Comparison of ENCODE assay signal across 21 cellular contexts in the genomic region with DNA sequence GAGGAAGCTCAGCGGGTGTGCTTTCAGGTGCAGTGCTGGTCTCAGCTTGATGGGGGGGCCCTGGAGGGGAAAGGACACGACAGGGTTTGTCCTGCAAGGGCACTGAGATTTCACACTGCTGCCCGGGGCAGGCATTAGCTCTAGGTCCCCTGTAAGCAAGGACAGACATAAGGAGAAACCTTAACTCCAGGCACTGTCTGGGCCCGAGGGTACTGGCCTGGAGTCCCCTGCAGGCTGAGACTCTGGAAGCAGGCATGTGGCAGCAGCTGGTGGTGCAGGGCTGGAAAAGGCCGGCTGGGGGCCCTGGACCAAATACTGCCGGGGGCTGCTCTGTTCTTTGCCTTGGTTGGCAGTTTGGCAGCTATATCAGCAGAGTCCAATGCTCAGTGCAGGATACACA.
DNase-seq lines count a peak whose midpoint lies in the region; ATAC-seq and TF ChIP-seq lines count a peak whose summit lies in the region.
"Had no signal": no experiment of that assay in that cellular context is flagged by ENCODE, and none has a peak within 500 bp of the region (broad histone marks: within the 10 kb centered on the region; RNA-seq: fewer than 3 reads in every experiment).

No MANE protein-coding gene starts in this region.

- H3K4me3 Mint-ChIP-seq in activated CD4-positive, alpha-beta T cell treated with anti-CD3 and anti-CD28 coated beads, Interleukin-2, amount 10 ng/mL, durations not matched to agents 7 days and 5 days: no peak overlapping the region
- no peak overlapping the region for H3K4me3 Mint-ChIP-seq in endothelial cell (ENCODE audit: unreplicated experiment)
- H3K4me3 Mint-ChIP-seq: activated CD4-positive, alpha-beta T cell treated with anti-CD3 and anti-CD28 coated beads, Interleukin-2, amount 10 ng/mL, durations not matched to agents 24 days and 14 days; activated naive CD8-positive, alpha-beta T cell treated with anti-CD3 and anti-CD28 coated beads, Interleukin-2, amount 10 ng/mL, durations not matched to agents 7 days and 5 days; activated T-cell treated with anti-CD3 and anti-CD28 coated beads, Interleukin-2, amount 50 U/mL, for 24 hours had no signal

- H3K27me3 ChIP-seq in DND-41 (ENCODE audit: insufficient read depth, low read length, poor library complexity) (no peaks in the 10 kb centered on the region), RWPE2 (ENCODE audit: insufficient read depth, poor library complexity, severe bottlenecking) (no peaks in the 10 kb centered on the region), spleen (replicated peaks in 1 of 7) (peaks cover 0 to 4% (median 0%) of the 10 kb centered on the region in 7 donors)
- H3K27me3 ChIP-seq: right atrium auricular region had no signal

- no peaks in the 10 kb centered on the region for H3K79me2 ChIP-seq in DND-41 (ENCODE audit: insufficient read depth, low read length)

- H4K20me1 ChIP-seq in DND-41 (ENCODE audit: insufficient read depth, low read length): no peaks in the 10 kb centered on the region

- DNase-seq in DND-41 (peak; percentile 15), RWPE2 (ENCODE audit: low spot score) (peak; percentile 19), islet precursor cell (peak; percentile 46), spleen (peak; percentile 55), endothelial cell (ENCODE audit: low spot score) (no peak), SW480 (ENCODE audit: low spot score) (no peak)
- no peak for DNase-seq in activated CD4-positive, alpha-beta T cell treated with anti-CD3 and anti-CD28 coated beads, Interleukin-2, amount 10 ng/mL, durations not matched to agents 7 days and 5 days
- DNase-seq in activated naive CD4-positive, alpha-beta T cell treated with Interleukin-2 at 50 U/mL for 16 hours: no peak
- DNase-seq: activated CD4-positive, alpha-beta T cell treated with anti-CD3 and anti-CD28 coated beads, Interleukin-2, amount 10 ng/mL, durations not matched to agents 24 days and 14 days; activated naive CD8-positive, alpha-beta T cell treated with anti-CD3 and anti-CD28 coated beads, Interleukin-2, amount 10 ng/mL, durations not matched to agents 7 days and 5 days; activated T-cell treated with anti-CD3 and anti-CD28 coated beads, Interleukin-2, amount 50 U/mL, for 24 hours; EL; foreskin melanocyte; Karpas-422; midbrain; NCI-H1105; NCI-H2107; NCI-H510A treated with DMSO at 0.1 percent for 48 hours; T-helper 1 cell had no signal

- H3K27me3 Mint-ChIP-seq in activated CD4-positive, alpha-beta T cell treated with anti-CD3 and anti-CD28 coated beads, Interleukin-2, amount 10 ng/mL, durations not matched to agents 7 days and 5 days: no peaks in the 10 kb centered on the region
- peaks cover 9% of the 10 kb centered on the region for H3K27me3 Mint-ChIP-seq in endothelial cell (ENCODE audit: unreplicated experiment)
- H3K27me3 Mint-ChIP-seq: activated CD4-positive, alpha-beta T cell treated with anti-CD3 and anti-CD28 coated beads, Interleukin-2, amount 10 ng/mL, durations not matched to agents 24 days and 14 days; activated naive CD8-positive, alpha-beta T cell treated with anti-CD3 and anti-CD28 coated beads, Interleukin-2, amount 10 ng/mL, durations not matched to agents 7 days and 5 days; activated T-cell treated with anti-CD3 and anti-CD28 coated beads, Interleukin-2, amount 50 U/mL, for 24 hours had no signal

- H3K9me3 ChIP-seq in DND-41 (ENCODE audit: insufficient read depth, low read length, severe bottlenecking): no peaks in the 10 kb centered on the region
- no peaks in the 10 kb centered on the region for H3K9me3 ChIP-seq in RWPE2 (ENCODE audit: severe bottlenecking)
- no peaks in the 10 kb centered on the region for H3K9me3 ChIP-seq in spleen
- H3K9me3 ChIP-seq: right atrium auricular region had no signal

- H3K27ac Mint-ChIP-seq in activated CD4-positive, alpha-beta T cell treated with anti-CD3 and anti-CD28 coated beads, Interleukin-2, amount 10 ng/mL, durations not matched to agents 7 days and 5 days: no peak overlapping the region
- no peak overlapping the region for H3K27ac Mint-ChIP-seq in endothelial cell (ENCODE audit: unreplicated experiment)
- H3K27ac Mint-ChIP-seq: activated CD4-positive, alpha-beta T cell treated with anti-CD3 and anti-CD28 coated beads, Interleukin-2, amount 10 ng/mL, durations not matched to agents 24 days and 14 days; activated naive CD8-positive, alpha-beta T cell treated with anti-CD3 and anti-CD28 coated beads, Interleukin-2, amount 10 ng/mL, durations not matched to agents 7 days and 5 days; activated T-cell treated with anti-CD3 and anti-CD28 coated beads, Interleukin-2, amount 50 U/mL, for 24 hours had no signal

- no peaks in the 10 kb centered on the region for H3K36me3 Mint-ChIP-seq in activated CD4-positive, alpha-beta T cell treated with anti-CD3 and anti-CD28 coated beads, Interleukin-2, amount 10 ng/mL, durations not matched to agents 7 days and 5 days (ENCODE audit: low read depth)
- peaks cover 8% of the 10 kb centered on the region for H3K36me3 Mint-ChIP-seq in endothelial cell (ENCODE audit: low read depth, unreplicated experiment)
- H3K36me3 Mint-ChIP-seq: activated naive CD8-positive, alpha-beta T cell treated with anti-CD3 and anti-CD28 coated beads, Interleukin-2, amount 10 ng/mL, durations not matched to agents 7 days and 5 days had no signal

- H3K4me1 ChIP-seq in DND-41 (ENCODE audit: insufficient read depth, low read length) (peaks cover 63% of the 10 kb centered on the region), RWPE2 (ENCODE audit: insufficient read depth, poor library complexity, severe bottlenecking) (no peaks in the 10 kb centered on the region), spleen (peaks cover 0 to 7% (median 0%) of the 10 kb centered on the region in 6 donors)
- H3K4me1 ChIP-seq: right atrium auricular region had no signal

- CTCF ChIA-PET in activated CD4-positive, alpha-beta T cell treated with anti-CD3 and anti-CD28 coated beads, Interleukin-2, amount 10 ng/mL, durations not matched to agents 7 days and 5 days (lab: Charles Lee): interaction anchor here (0.6 kb wide), 1 partner anchor 170 kb away, joined by 3 read pairs; no protein-coding TSS in a partner anchor

- no peaks in the 10 kb centered on the region for H3K4me1 Mint-ChIP-seq in activated CD4-positive, alpha-beta T cell treated with anti-CD3 and anti-CD28 coated beads, Interleukin-2, amount 10 ng/mL, durations not matched to agents 7 days and 5 days
- H3K4me1 Mint-ChIP-seq in endothelial cell (ENCODE audit: unreplicated experiment): no peaks in the 10 kb centered on the region
- H3K4me1 Mint-ChIP-seq: activated CD4-positive, alpha-beta T cell treated with anti-CD3 and anti-CD28 coated beads, Interleukin-2, amount 10 ng/mL, durations not matched to agents 24 days and 14 days; activated naive CD8-positive, alpha-beta T cell treated with anti-CD3 and anti-CD28 coated beads, Interleukin-2, amount 10 ng/mL, durations not matched to agents 7 days and 5 days had no signal

- H3K4me3 ChIP-seq in DND-41 (ENCODE audit: low read depth in 1 of 2, low read length in 2 of 2): no peak overlapping the region
- H3K4me3 ChIP-seq in RWPE2 (ENCODE audit: severe bottlenecking): no peak overlapping the region
- H3K4me3 ChIP-seq in spleen: no peak overlapping the region
- H3K4me3 ChIP-seq: right atrium auricular region had no signal

- no peak for TF ChIP-seq CTCF in DND-41 (IDR thresholded peaks at IDR 0.05; ENCODE audit: borderline replicate concordance, extremely low read depth, low read length, poor library complexity, severe bottlenecking)
- no peak for TF ChIP-seq CTCF in RWPE2 (IDR thresholded peaks at IDR 0.05; ENCODE audit: poor library complexity, severe bottlenecking)
- TF ChIP-seq CTCF in spleen (IDR thresholded peaks at IDR 0.05 in 8 of 11, conservative IDR thresholded peaks at IDR 0.05 in 3 of 11): no peak
- TF ChIP-seq CTCF in endothelial cell (IDR thresholded peaks at IDR 0.05; ENCODE audit: unreplicated experiment): no peak

- no peak overlapping the region for H2AFZ ChIP-seq in DND-41 (ENCODE audit: low read depth, low read length)

- H3K9me3 Mint-ChIP-seq in activated CD4-positive, alpha-beta T cell treated with anti-CD3 and anti-CD28 coated beads, Interleukin-2, amount 10 ng/mL, durations not matched to agents 7 days and 5 days: no peaks in the 10 kb centered on the region
- peaks cover 7% of the 10 kb centered on the region for H3K9me3 Mint-ChIP-seq in endothelial cell (ENCODE audit: unreplicated experiment)
- H3K9me3 Mint-ChIP-seq: activated CD4-positive, alpha-beta T cell treated with anti-CD3 and anti-CD28 coated beads, Interleukin-2, amount 10 ng/mL, durations not matched to agents 24 days and 14 days had no signal

- H3K9ac ChIP-seq in DND-41 (ENCODE audit: low read depth, low read length): peak overlapping the region; percentile 8

- POLR2A ChIA-PET in activated CD4-positive, alpha-beta T cell treated with anti-CD3 and anti-CD28 coated beads, Interleukin-2, amount 10 ng/mL, durations not matched to agents 7 days and 5 days (lab: Charles Lee): no interaction called here

- intact Hi-C loops in spleen (cut with DNase I; ENCODE audit: low total_unique reads): no loop called here

- no peak for TF ChIP-seq POLR2A in spleen (IDR thresholded peaks at IDR 0.05)

- H3K4me2 ChIP-seq in DND-41 (ENCODE audit: insufficient read depth, low read length): no peak overlapping the region

- H3K27ac ChIP-seq in DND-41 (ENCODE audit: low read length) (peak overlapping the region; percentile 88), RWPE2 (ENCODE audit: poor library complexity, severe bottlenecking) (no peak overlapping the region), spleen (no peak overlapping the region)
- H3K27ac ChIP-seq: right atrium auricular region had no signal

- ATAC-seq in DND-41 (ENCODE audit: insufficient read depth, low read depth) (no peak), RWPE2 (ENCODE audit: low read depth) (0 out of 3 replicates have a peak, but pooled peaks have one; percentile 29)
- ATAC-seq: Right ventricle myocardium inferior had no signal

- no peaks in the 10 kb centered on the region for H3K36me3 ChIP-seq in DND-41 (ENCODE audit: insufficient read depth, low read length)
- H3K36me3 ChIP-seq in RWPE2 (ENCODE audit: low read depth): no peaks in the 10 kb centered on the region
- no peaks in the 10 kb centered on the region for H3K36me3 ChIP-seq in spleen
- H3K36me3 ChIP-seq: right atrium auricular region had no signal

- WGBS in spleen, 5 donors: 77 to 92% (median 87%) methylated on average over 6 of the region's 6 CpGs

Comparison
In these comparisons a context has a peak if more than half of its experiments do, and no peak if none do; other contexts are left out.
1. DNase-seq: peak in DND-41 (single experiment), RWPE2 (single experiment), islet precursor cell (single experiment) and spleen (single experiment); none in activated CD4-positive, alpha-beta T cell treated with anti-CD3 and anti-CD28 coated beads, Interleukin-2, amount 10 ng/mL, durations not matched to agents 7 days and 5 days (single experiment), endothelial cell (single experiment), SW480 (single experiment) and activated naive CD4-positive, alpha-beta T cell treated with Interleukin-2 at 50 U/mL for 16 hours (single experiment).